8 cellular contexts compared by ENCODE assay signal in genomic region chr6:155218711-155219110, GRCh38. TPM values are rescaled to one million over a fixed set of nuclear protein-coding genes. Genes with fewer than 3 reads are reported as not detected.
"Had no signal": no experiment of that assay in that cellular context is flagged by ENCODE, and none has a peak within 500 bp of the region (broad histone marks: within the 10 kb centered on the region; RNA-seq: fewer than 3 reads in every experiment).

No MANE protein-coding gene starts in this region.

RNA-seq across cellular contexts. Expression of gene CLDN20, which starts 45.1 kb away (rescaled TPM):
- total RNA-seq: LHCN-M2, MCF 10A, NCI-H460, OCI-LY7, PC-9, RPMI7951, SJCRH30, SK-MEL-5 had no signal
